In genomic region chr9:31486630-31487029, GRCh38 we compare ENCODE assay signal across 22 cellular contexts.
"Had no signal": no experiment of that assay in that cellular context is flagged by ENCODE, and none has a peak within 500 bp of the region (broad histone marks: within the 10 kb centered on the region; RNA-seq: fewer than 3 reads in every experiment).

No MANE protein-coding gene starts in this region.

- H3K27ac ChIP-seq: breast epithelium, left ventricle myocardium inferior, testis, vagina, WERI-Rb-1 had no signal

- FAIRE-seq: colon, endothelial cell of umbilical vein, TTC549 had no signal

- H3K9me3 ChIP-seq: breast epithelium, left ventricle myocardium inferior, testis, vagina had no signal

- H3K4me3 ChIP-seq: breast epithelium, left ventricle myocardium inferior, testis, vagina had no signal

- H3K4me1 ChIP-seq: breast epithelium, left ventricle myocardium inferior, testis, vagina had no signal

- H3K36me3 ChIP-seq: breast epithelium, left ventricle myocardium inferior, vagina, WERI-Rb-1 had no signal

- DNase-seq: activated CD4-positive, alpha-beta T cell treated with anti-CD3 and anti-CD28 coated beads for 1 hour; activated CD4-positive, alpha-beta T cell treated with anti-CD3 and anti-CD28 coated beads, Interleukin-2, amount 50 U/mL, for 1 hour; activated naive CD8-positive, alpha-beta T cell treated with anti-CD3 and anti-CD28 coated beads for 36 hours; activated T-cell treated with anti-CD3 and anti-CD28 coated beads, Interleukin-2, amount 50 U/mL, for 1 hour; effector memory CD4-positive, alpha-beta T cell; foreskin melanocyte; kidney glomerular epithelial cell; left ventricle myocardium inferior; natural killer cell; retina; stimulated activated CD4-positive, alpha-beta T cell treated with anti-CD3 and anti-CD28 coated beads, Interleukin-2, amount 100 ng/mL, for 48 hours; stimulated activated CD8-positive, alpha-beta memory T cell treated with anti-CD3 and anti-CD28 coated beads, Interleukin-4, amount 100 ng/mL, for 48 hours; stimulated activated naive CD4-positive, alpha-beta T cell; testis; trophoblast cell; WERI-Rb-1 had no signal

- H3K27me3 ChIP-seq: breast epithelium, testis, vagina had no signal

- ATAC-seq: esophagus mucosa, natural killer cell had no signal
